10 cellular contexts compared by ENCODE assay signal in the genomic region with DNA sequence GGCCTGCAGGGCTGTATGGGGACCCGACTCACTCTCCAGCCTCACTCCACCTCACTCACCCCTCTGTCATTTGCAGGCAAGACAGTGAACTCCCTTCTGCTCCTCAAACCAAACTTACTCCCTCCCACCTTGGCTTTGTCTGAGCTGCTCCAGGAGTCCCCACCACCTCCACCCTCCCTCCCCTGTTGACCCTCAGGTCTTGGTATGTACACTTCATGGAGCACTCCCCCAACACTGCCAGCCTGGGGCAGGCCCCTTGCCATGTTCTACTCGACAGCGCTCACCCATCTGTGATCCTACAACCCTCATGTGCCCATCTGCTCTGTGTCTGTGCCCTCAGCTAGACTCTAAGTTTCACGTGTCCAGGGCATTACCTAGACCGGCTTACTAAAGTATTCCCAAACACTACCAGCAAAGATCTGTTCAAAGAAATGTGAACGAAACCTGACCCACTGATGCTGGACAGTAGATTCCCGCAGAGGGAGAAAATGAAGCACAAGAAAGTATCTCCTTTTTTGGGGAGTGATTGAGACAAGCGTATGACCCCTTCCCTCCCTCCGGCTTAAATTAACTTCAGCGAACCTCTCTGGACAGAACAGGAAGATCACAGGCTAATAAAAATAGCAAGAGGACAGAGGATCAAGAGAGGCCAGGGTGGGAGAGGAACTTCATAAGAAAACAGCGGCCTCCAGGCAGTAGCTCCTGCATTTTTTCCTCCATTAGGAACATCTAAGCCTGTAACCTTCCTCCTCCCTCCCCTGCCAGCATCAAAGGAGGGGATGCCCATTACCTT.
DNase-seq lines count a peak whose midpoint lies in the region; ATAC-seq and TF ChIP-seq lines count a peak whose summit lies in the region.
"Had no signal": no experiment of that assay in that cellular context is flagged by ENCODE, and none has a peak within 500 bp of the region (broad histone marks: within the 10 kb centered on the region; RNA-seq: fewer than 3 reads in every experiment).

No MANE protein-coding gene starts in this region.

- POLR2A ChIA-PET in CD8-positive, alpha-beta memory T cell (lab: Charles Lee) = no interaction called here
- POLR2A ChIA-PET in OCI-LY7 (lab: Charles Lee) = interaction anchor here (0.6 to 2.4 kb wide), 5 partner anchors 9 to 109 kb away, joined by 3 to 8 read pairs (median 5); no protein-coding TSS in a partner anchor

- no peaks in the 10 kb centered on the region for H3K36me3 ChIP-seq in CD8-positive, alpha-beta memory T cell (ENCODE audit: insufficient read depth, low read length)
- H3K36me3 ChIP-seq in OCI-LY7 (ENCODE audit: insufficient read depth, low read length) (peaks cover 88% of the 10 kb centered on the region), MM.1S (replicated peaks; ENCODE audit: insufficient read depth, low read length) (no peaks in the 10 kb centered on the region)

- H3K4me3 Mint-ChIP-seq in CD8-positive, alpha-beta memory T cell = no peak overlapping the region

- ATAC-seq in foreskin keratinocyte (peak; percentile 20), sciatic nerve (peak; percentile 1), left lobe of liver (no peak), GM18873 (IDR thresholded peaks at IDR 0.05; ENCODE audit: low FRiP score, unreplicated experiment) (no peak)

- H3K27ac ChIP-seq in CD8-positive, alpha-beta memory T cell (ENCODE audit: low read depth, low read length) = no peak overlapping the region
- H3K27ac ChIP-seq in OCI-LY7 (ENCODE audit: low read depth, low read length, poor library complexity, severe bottlenecking) (peak overlapping the region; percentile 31), foreskin keratinocyte (no peak overlapping the region), MM.1S (ENCODE audit: low read length) (no peak overlapping the region)

- peaks cover 35 to 57% (median 55%) of the 10 kb centered on the region in 3 donors for H3K4me1 Mint-ChIP-seq in CD8-positive, alpha-beta memory T cell

- CTCF ChIA-PET in CD8-positive, alpha-beta memory T cell (lab: Charles Lee) = interaction anchor here (0.9 kb wide), 1 partner anchor 132 kb away, joined by 5 read pairs; no protein-coding TSS in a partner anchor
- CTCF ChIA-PET in OCI-LY7 (lab: Charles Lee; ENCODE audit: unreplicated experiment) = no interaction called here

- DNase-seq in CD8-positive, alpha-beta memory T cell = no peak
- DNase-seq in OCI-LY7 (ENCODE audit: low spot score) (no peak), foreskin keratinocyte (no peak), sciatic nerve (ENCODE audit: low spot score) (no peak), left lobe of liver (ENCODE audit: low spot score) (no peak), MM.1S (no peak)
- no peak for DNase-seq in NK-92 treated with Interleukin-12 subunit alpha and Interleukin-12 subunit beta, amount 100 ng/mL, for 24 hours (lab: John Stamatoyannopoulos, UW)
- DNase-seq: hypothalamus had no signal

- H4K20me1 ChIP-seq in OCI-LY7 (ENCODE audit: insufficient read depth, low read length) (no peaks in the 10 kb centered on the region), MM.1S (ENCODE audit: insufficient read depth, low read length) (no peaks in the 10 kb centered on the region)

- H2AFZ ChIP-seq in OCI-LY7 (ENCODE audit: low read length) = no peak overlapping the region
- H2AFZ ChIP-seq in MM.1S (ENCODE audit: low read length) = no peak overlapping the region

- H3K9me3 Mint-ChIP-seq in CD8-positive, alpha-beta memory T cell = no peaks in the 10 kb centered on the region

- H3K27me3 ChIP-seq in CD8-positive, alpha-beta memory T cell (ENCODE audit: insufficient read depth, low read length, poor library complexity, severe bottlenecking) = no peaks in the 10 kb centered on the region
- no peaks in the 10 kb centered on the region for H3K27me3 ChIP-seq in foreskin keratinocyte
- H3K27me3 ChIP-seq in MM.1S (replicated peaks; ENCODE audit: insufficient read depth, low read length) = no peaks in the 10 kb centered on the region

- peaks cover 67% of the 10 kb centered on the region; the same call in 1 of the 2 replicates for H3K79me2 ChIP-seq in OCI-LY7 (ENCODE audit: insufficient read depth, low read depth, low read length)
- no peaks in the 10 kb centered on the region for H3K79me2 ChIP-seq in MM.1S (ENCODE audit: low read length)

- H3F3A ChIP-seq in MM.1S (ENCODE audit: insufficient read depth, low read length) = no peaks in the 10 kb centered on the region

- TF ChIP-seq CTCF in OCI-LY7 (conservative IDR thresholded peaks at IDR 0.05; ENCODE audit: low read length) (no peak), foreskin keratinocyte (conservative IDR thresholded peaks at IDR 0.05) (no peak), MM.1S (IDR thresholded peaks at IDR 0.05; ENCODE audit: low read length) (no peak)

- H3K27me3 Mint-ChIP-seq in CD8-positive, alpha-beta memory T cell = no peaks in the 10 kb centered on the region

- peaks cover 4 to 53% (median 11%) of the 10 kb centered on the region in 3 donors for H3K36me3 Mint-ChIP-seq in CD8-positive, alpha-beta memory T cell

- H3K9me2 ChIP-seq in OCI-LY7 (ENCODE audit: insufficient read depth, low read length) (no peaks in the 10 kb centered on the region), MM.1S (replicated peaks; ENCODE audit: insufficient read depth, low read length) (no peaks in the 10 kb centered on the region)

- no peak overlapping the region for H3K9ac ChIP-seq in MM.1S (ENCODE audit: low read length)

- H3K27ac Mint-ChIP-seq in CD8-positive, alpha-beta memory T cell = peak overlapping the region in 6 of 8 donors; percentile 15 to 81 (median 72)

- intact Hi-C loops in OCI-LY7 (cut with micrococcal nuclease; ENCODE audit: unreplicated experiment) (no loop called here), sciatic nerve (cut with DNase I) (no loop called here)

- BruUV-seq in OCI-LY7 (replicated peaks; lab: Mats Ljungman, UMichigan) = no TSS peak

- no peaks in the 10 kb centered on the region for H3K4me1 ChIP-seq in CD8-positive, alpha-beta memory T cell (ENCODE audit: insufficient read depth, low read length)
- H3K4me1 ChIP-seq in OCI-LY7 (ENCODE audit: insufficient read depth, low read length, poor library complexity, severe bottlenecking) (peaks cover 27% of the 10 kb centered on the region), foreskin keratinocyte (no peaks in the 10 kb centered on the region), MM.1S (ENCODE audit: low read length) (no peaks in the 10 kb centered on the region)

- H3K4me3 ChIP-seq in CD8-positive, alpha-beta memory T cell (ENCODE audit: low read length) = no peak overlapping the region
- H3K4me3 ChIP-seq in OCI-LY7 (ENCODE audit: low read depth, low read length, poor library complexity, severe bottlenecking) (no peak overlapping the region), MM.1S (ENCODE audit: low read length) (no peak overlapping the region)
- H3K4me3 ChIP-seq: coronary artery had no signal

- H3K9me3 ChIP-seq in CD8-positive, alpha-beta memory T cell (ENCODE audit: low read length) = no peaks in the 10 kb centered on the region
- H3K9me3 ChIP-seq in OCI-LY7 (ENCODE audit: low read length) = no peaks in the 10 kb centered on the region
- H3K9me3 ChIP-seq in MM.1S (replicated peaks; ENCODE audit: insufficient read depth, low read length) = no peaks in the 10 kb centered on the region

- H3K4me2 ChIP-seq in OCI-LY7 (ENCODE audit: low read length) (no peak overlapping the region), MM.1S (ENCODE audit: low read depth, low read length) (no peak overlapping the region)

Comparison
In these comparisons a context has a peak if more than half of its experiments do, and no peak if none do; other contexts are left out.
1. ATAC-seq: peak in foreskin keratinocyte (single experiment) and sciatic nerve (single experiment); none in left lobe of liver (single experiment) and GM18873 (single experiment).